ENCODE assay signal across 15 cellular contexts in the genomic region with DNA sequence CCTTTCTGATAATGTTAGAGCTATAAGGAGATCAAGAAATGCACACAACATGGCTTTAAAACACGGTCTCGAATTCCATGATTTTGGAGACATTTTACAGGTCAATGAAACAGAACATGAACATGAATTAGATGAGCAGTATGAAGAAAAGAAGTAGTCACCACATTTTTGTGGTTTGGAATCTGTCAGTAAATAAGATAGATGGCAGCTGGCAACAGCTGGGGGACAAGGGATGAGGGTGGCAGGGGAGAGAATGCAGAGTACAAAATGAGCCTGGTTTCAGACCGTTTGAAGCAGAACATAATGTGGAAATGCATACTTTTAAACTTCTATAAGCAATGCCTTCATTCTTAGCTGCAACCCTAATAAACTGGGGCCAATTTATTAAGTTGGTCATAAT.
DNase-seq lines count a peak whose midpoint lies in the region; ATAC-seq lines count a peak whose summit lies in the region.
"Had no signal": no experiment of that assay in that cellular context is flagged by ENCODE, and none has a peak within 500 bp of the region (broad histone marks: within the 10 kb centered on the region; RNA-seq: fewer than 3 reads in every experiment).

No MANE protein-coding gene starts in this region.

- no peak overlapping the region for H2BK15ac ChIP-seq in mesenchymal stem cell (ENCODE audit: low read depth, poor library complexity, severe bottlenecking)

- H4K8ac ChIP-seq in mesenchymal stem cell (ENCODE audit: low read length): no peak overlapping the region

- H2AFZ ChIP-seq in mesenchymal stem cell (ENCODE audit: low read depth, low read length): no peak overlapping the region

- H3K36me3 ChIP-seq in mesenchymal stem cell (ENCODE audit: control insufficient read depth in 1 of 2, insufficient read depth in 2 of 2, low read depth in 1 of 2, low read length in 2 of 2): peaks cover 0 to 28% of the 10 kb centered on the region in 2 experiments
- H3K36me3 ChIP-seq: ovary, transverse colon had no signal

- H3K14ac ChIP-seq in mesenchymal stem cell (ENCODE audit: low read length in 2 of 2): no peak overlapping the region

- peaks cover 12% of the 10 kb centered on the region for H3K4me1 Mint-ChIP-seq in activated CD4-positive, alpha-beta T cell treated with anti-CD3 and anti-CD28 coated beads, Interleukin-2, amount 10 ng/mL, durations not matched to agents 24 days and 14 days
- H3K4me1 Mint-ChIP-seq in activated T-cell treated with anti-CD3 and anti-CD28 coated beads, Interleukin-2, amount 50 U/mL, for 24 hours (ENCODE audit: low read depth): peaks cover 10% of the 10 kb centered on the region

- H3K27me3 ChIP-seq in mesenchymal stem cell (ENCODE audit: control insufficient read depth in 1 of 2, insufficient read depth in 1 of 2, low read length in 2 of 2): no peaks in the 10 kb centered on the region
- H3K27me3 ChIP-seq: ovary, transverse colon had no signal

- no peaks in the 10 kb centered on the region for H3K9me3 ChIP-seq in mesenchymal stem cell (ENCODE audit: control insufficient read depth, low read length)
- H3K9me3 ChIP-seq: HAP-1, ovary, transverse colon had no signal

- peaks cover 56% of the 10 kb centered on the region for H3K36me3 Mint-ChIP-seq in activated CD4-positive, alpha-beta T cell treated with anti-CD3 and anti-CD28 coated beads, Interleukin-2, amount 10 ng/mL, durations not matched to agents 24 days and 14 days (ENCODE audit: low read depth)
- H3K36me3 Mint-ChIP-seq in activated T-cell treated with anti-CD3 and anti-CD28 coated beads, Interleukin-2, amount 50 U/mL, for 24 hours (ENCODE audit: low read depth): peaks cover 94% of the 10 kb centered on the region

- no peaks in the 10 kb centered on the region for H3K9me3 Mint-ChIP-seq in activated CD4-positive, alpha-beta T cell treated with anti-CD3 and anti-CD28 coated beads, Interleukin-2, amount 10 ng/mL, durations not matched to agents 24 days and 14 days
- no peaks in the 10 kb centered on the region for H3K9me3 Mint-ChIP-seq in activated T-cell treated with anti-CD3 and anti-CD28 coated beads, Interleukin-2, amount 50 U/mL, for 24 hours
- H3K9me3 Mint-ChIP-seq: activated naive CD4-positive, alpha-beta T cell treated with anti-CD3 and anti-CD28 coated beads, Interleukin-2, amount 50 U/mL, for 72 hours had no signal

- WGBS in mesenchymal stem cell: 4% methylated on average over 2 of the region's 3 CpGs

- DNase-seq in EL (peak; percentile 76), amniotic epithelial cell (ENCODE audit: low read depth) (peak; percentile 73), mesenchymal stem cell (peak; percentile 60), T-helper 2 cell (no peak)
- no peak for DNase-seq in stimulated activated naive CD8-positive, alpha-beta T cell treated with anti-CD3 and anti-CD28 coated beads, Interleukin-15, Interleukin-2, amounts not matched to agents 100 U/mL and 50 U/mL, for 24 hours
- no peak for DNase-seq in activated CD4-positive, alpha-beta T cell treated with anti-CD3 and anti-CD28 coated beads, Interleukin-2, amount 10 ng/mL, durations not matched to agents 24 days and 14 days
- no peak for DNase-seq in activated T-cell treated with anti-CD3 and anti-CD28 coated beads, Interleukin-2, amount 50 U/mL, for 24 hours
- DNase-seq: activated CD4-positive, alpha-beta T cell treated with anti-CD3 and anti-CD28 coated beads, Interleukin-2, amount 50 U/mL, for 48 hours; NCI-H2081; ovary; transverse colon had no signal

- H3K27ac Mint-ChIP-seq in activated CD4-positive, alpha-beta T cell treated with anti-CD3 and anti-CD28 coated beads, Interleukin-2, amount 10 ng/mL, durations not matched to agents 24 days and 14 days: no peak overlapping the region
- H3K27ac Mint-ChIP-seq in activated T-cell treated with anti-CD3 and anti-CD28 coated beads, Interleukin-2, amount 50 U/mL, for 24 hours: no peak overlapping the region
- H3K27ac Mint-ChIP-seq: activated naive CD4-positive, alpha-beta T cell treated with anti-CD3 and anti-CD28 coated beads, Interleukin-2, amount 50 U/mL, for 72 hours had no signal

- no peak overlapping the region for H3K4me2 ChIP-seq in mesenchymal stem cell (ENCODE audit: low read length, poor library complexity, severe bottlenecking)

- no peak overlapping the region for H2AK5ac ChIP-seq in mesenchymal stem cell (ENCODE audit: low read length, severe bottlenecking)

- no peak overlapping the region for H3K18ac ChIP-seq in mesenchymal stem cell (ENCODE audit: low read depth in 1 of 2, low read length in 2 of 2)

- peak overlapping the region; percentile 55 for H3K27ac ChIP-seq in mesenchymal stem cell (ENCODE audit: low read length, poor library complexity, severe bottlenecking)
- H3K27ac ChIP-seq: HL-60, ovary, transverse colon had no signal

- H3K4ac ChIP-seq in mesenchymal stem cell (ENCODE audit: low read depth in 1 of 2, low read length in 2 of 2): no peak overlapping the region

- no peaks in the 10 kb centered on the region for H3K4me1 ChIP-seq in mesenchymal stem cell (ENCODE audit: control insufficient read depth, insufficient read depth, low read depth, low read length)
- H3K4me1 ChIP-seq: HAP-1, transverse colon had no signal

- H2BK12ac ChIP-seq in mesenchymal stem cell (ENCODE audit: low read length in 2 of 2): no peak overlapping the region

- H3K23ac ChIP-seq in mesenchymal stem cell (ENCODE audit: low read length in 2 of 2): no peak overlapping the region

- H3K79me1 ChIP-seq in mesenchymal stem cell (replicated peaks; ENCODE audit: low read length, poor library complexity, severe bottlenecking): no peaks in the 10 kb centered on the region

- H3K27me3 Mint-ChIP-seq in activated CD4-positive, alpha-beta T cell treated with anti-CD3 and anti-CD28 coated beads, Interleukin-2, amount 10 ng/mL, durations not matched to agents 24 days and 14 days: no peaks in the 10 kb centered on the region
- no peaks in the 10 kb centered on the region for H3K27me3 Mint-ChIP-seq in activated T-cell treated with anti-CD3 and anti-CD28 coated beads, Interleukin-2, amount 50 U/mL, for 24 hours

- intact Hi-C loops in activated CD4-positive, alpha-beta T cell treated with anti-CD3 and anti-CD28 coated beads, Interleukin-2, amount 10 ng/mL, durations not matched to agents 24 days and 14 days (cut with micrococcal nuclease): no loop called here

- H2BK120ac ChIP-seq in mesenchymal stem cell (ENCODE audit: low read depth, low read length): no peak overlapping the region

- no peak overlapping the region for H3K4me3 Mint-ChIP-seq in activated CD4-positive, alpha-beta T cell treated with anti-CD3 and anti-CD28 coated beads, Interleukin-2, amount 10 ng/mL, durations not matched to agents 24 days and 14 days
- H3K4me3 Mint-ChIP-seq in activated T-cell treated with anti-CD3 and anti-CD28 coated beads, Interleukin-2, amount 50 U/mL, for 24 hours: no peak overlapping the region

- no peak overlapping the region for H2BK5ac ChIP-seq in mesenchymal stem cell (ENCODE audit: low read depth, low read length, poor library complexity, severe bottlenecking)

- peak; percentile 41 for ATAC-seq in HG03457 (IDR thresholded peaks at IDR 0.05; ENCODE audit: unreplicated experiment)
- ATAC-seq in stimulated activated naive CD8-positive, alpha-beta T cell treated with anti-CD3 and anti-CD28 coated beads, Interleukin-15, Interleukin-2, amounts not matched to agents 100 U/mL and 50 U/mL, for 24 hours: no peak

- H3K9ac ChIP-seq in mesenchymal stem cell (ENCODE audit: low read length): no peak overlapping the region

- H4K91ac ChIP-seq in mesenchymal stem cell (ENCODE audit: low read length): no peak overlapping the region

- no peak overlapping the region for H3K4me3 ChIP-seq in mesenchymal stem cell (ENCODE audit: insufficient read depth in 1 of 2, low read depth in 1 of 2, low read length in 2 of 2)
- H3K4me3 ChIP-seq: HAP-1, ovary, transverse colon had no signal

Comparison
In these comparisons a context has a peak if more than half of its experiments do, and no peak if none do; other contexts are left out.
1. DNase-seq: peak in EL (single experiment), amniotic epithelial cell (single experiment) and mesenchymal stem cell (single experiment); none in stimulated activated naive CD8-positive, alpha-beta T cell treated with anti-CD3 and anti-CD28 coated beads, Interleukin-15, Interleukin-2, amounts not matched to agents 100 U/mL and 50 U/mL, for 24 hours (single experiment), activated CD4-positive, alpha-beta T cell treated with anti-CD3 and anti-CD28 coated beads, Interleukin-2, amount 10 ng/mL, durations not matched to agents 24 days and 14 days (single experiment), T-helper 2 cell (0 of 5) and activated T-cell treated with anti-CD3 and anti-CD28 coated beads, Interleukin-2, amount 50 U/mL, for 24 hours (single experiment).